35 cellular contexts compared by ENCODE assay signal in genomic region chr12:56958422-56958821, GRCh38. TPM values are rescaled to one million over a fixed set of nuclear protein-coding genes. Genes with fewer than 3 reads are reported as not detected.
"Had no signal": no experiment of that assay in that cellular context is flagged by ENCODE, and none has a peak within 500 bp of the region (broad histone marks: within the 10 kb centered on the region; RNA-seq: fewer than 3 reads in every experiment).

No MANE protein-coding gene starts in this region.

- H3K9me3 ChIP-seq: ovary, psoas muscle, testis, upper lobe of right lung, uterus had no signal

- H3K27me3 ChIP-seq: neutrophil, ovary, spleen, suprapubic skin, testis, tibial artery, transverse colon, upper lobe of right lung, uterus had no signal

- H3K27ac ChIP-seq: neutrophil, ovary, parathyroid adenoma, psoas muscle, spleen, suprapubic skin, testis, tibial artery, transverse colon, upper lobe of right lung, uterus had no signal

- H3K9ac ChIP-seq: parathyroid adenoma had no signal

- H3K36me3 ChIP-seq: neutrophil, ovary, suprapubic skin, tibial artery, transverse colon, upper lobe of right lung, uterus had no signal

- ATAC-seq: naive thymus-derived CD8-positive, alpha-beta T cell; natural killer cell treated with Interleukin-12 subunit alpha and Interleukin-12 subunit beta and Interleukin-15 and Interleukin-18, amount 100 ng/mL, for 72 hours; psoas muscle; right cardiac atrium; sciatic nerve; stimulated activated memory B cell treated with anti-CD40 and anti-IgM and Interleukin-4, amounts not matched to agents 10 μg/mL and 1 μg/mL and 100 μg/mL, for 72 hours; stimulated activated naive CD8-positive, alpha-beta T cell treated with anti-CD3 and anti-CD28 coated beads, Interleukin-15, amount 100 ng/mL, for 72 hours; stimulated activated naive CD8-positive, alpha-beta T cell treated with anti-CD3 and anti-CD28 coated beads, Interleukin-15, Interleukin-2, amounts not matched to agents 100 U/mL and 50 U/mL, for 24 hours; upper lobe of right lung had no signal

- H3K79me2 ChIP-seq: parathyroid adenoma had no signal

- H2AFZ ChIP-seq: parathyroid adenoma had no signal

- H3K4me1 ChIP-seq: parathyroid adenoma, psoas muscle, testis, tibial artery, upper lobe of right lung, uterus had no signal

- DNase-seq: naive thymus-derived CD8-positive, alpha-beta T cell; nephron progenitor cell; nucleus accumbens; ovary; posterior cingulate gyrus; psoas muscle; right cardiac atrium; spleen; stimulated activated CD4-positive, alpha-beta T cell treated with anti-CD3 and anti-CD28 coated beads, Interleukin-12 subunit alpha, Interleukin-12 subunit beta, amount 100 ng/mL, for 4 hours; stimulated activated CD4-positive, alpha-beta T cell treated with anti-CD3 and anti-CD28 coated beads, Interleukin-1b, Interleukin-23, amount 100 ng/mL, for 48 hours; stimulated activated CD4-positive, alpha-beta T cell treated with anti-CD3 and anti-CD28 coated beads, Interleukin-4, amount 100 ng/mL, for 1 hour; stimulated activated CD4-positive, alpha-beta T cell treated with anti-CD3 and anti-CD28 coated beads, Interleukin-4, amount 100 ng/mL, for 4 hours; stimulated activated CD8-positive, alpha-beta memory T cell treated with anti-CD3 and anti-CD28 coated beads, Interleukin-4, amount 100 ng/mL, for 48 hours; stimulated activated naive CD4-positive, alpha-beta T cell; stimulated activated naive CD8-positive, alpha-beta T cell treated with anti-CD3 and anti-CD28 coated beads, Interleukin-15, amount 100 ng/mL, for 72 hours; stimulated activated naive CD8-positive, alpha-beta T cell treated with anti-CD3 and anti-CD28 coated beads, Interleukin-15, Interleukin-2, amounts not matched to agents 100 U/mL and 50 U/mL, for 24 hours; substantia nigra; testis; tibial artery; transverse colon; upper lobe of right lung; uterus had no signal

- H3K4me2 ChIP-seq: smooth muscle cell had no signal

- H3K4me3 ChIP-seq: ovary, psoas muscle, skin epidermis, smooth muscle cell, spleen, suprapubic skin, testis, tibial artery, transverse colon, upper lobe of right lung, uterus had no signal

RNA-seq across cellular contexts. Expression of gene SDR9C7, which starts 24.2 kb away (rescaled TPM):
- total RNA-seq: naive thymus-derived CD8-positive, alpha-beta T cell; natural killer cell treated with Interleukin-12 subunit alpha and Interleukin-12 subunit beta and Interleukin-15 and Interleukin-18, amount 100 ng/mL, for 72 hours; neural crest cell; omental fat pad; progenitor cell of endocrine pancreas; renal cortical epithelial cell; transverse colon; upper lobe of right lung; urinary bladder had no signal
- polyA plus RNA-seq: naive thymus-derived CD8-positive, alpha-beta T cell had no signal

RNA-seq across cellular contexts. Expression of gene TAC3, which starts 57.9 kb away (rescaled TPM):
- total RNA-seq: naive thymus-derived CD8-positive, alpha-beta T cell; omental fat pad; ovary; psoas muscle; renal cortical epithelial cell; right cardiac atrium; sciatic nerve; spleen; suprapubic skin; upper lobe of right lung; uterus had no signal
- polyA plus RNA-seq: naive thymus-derived CD8-positive, alpha-beta T cell; right cardiac atrium had no signal
